ENCODE assay signal across 15 cellular contexts in the genomic region with DNA sequence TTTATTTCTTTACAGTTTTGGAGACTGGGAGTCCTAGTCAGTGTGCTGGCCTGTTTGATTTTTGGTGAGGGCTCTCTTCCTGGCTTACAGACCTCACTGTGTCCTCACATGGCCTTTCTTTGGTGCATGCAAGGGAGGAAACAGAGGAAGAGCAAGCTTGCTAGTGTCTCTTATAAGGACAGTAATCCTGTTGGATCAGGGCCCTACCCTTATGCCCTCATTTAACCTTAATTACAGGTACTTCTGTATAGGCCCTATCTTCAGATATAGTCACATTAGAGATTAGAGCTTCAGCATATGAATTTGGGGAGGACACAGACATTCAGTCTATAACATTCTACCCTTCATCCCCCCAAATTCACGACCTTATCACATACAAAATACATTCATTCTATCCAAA. TPM values are rescaled to one million over a fixed set of nuclear protein-coding genes. Genes with fewer than 3 reads are reported as not detected.
DNase-seq lines count a peak whose midpoint lies in the region; ATAC-seq and TF ChIP-seq lines count a peak whose summit lies in the region.
"Had no signal": no experiment of that assay in that cellular context is flagged by ENCODE, and none has a peak within 500 bp of the region (broad histone marks: within the 10 kb centered on the region; RNA-seq: fewer than 3 reads in every experiment).

No MANE protein-coding gene starts in this region.

- 0 out of 2 replicates have a peak overlapping the region, but pooled peaks have one; percentile 49 for H3K23ac ChIP-seq in IMR-90 (ENCODE audit: low read depth, low read length)
- no peak overlapping the region for H3K23ac ChIP-seq in trophoblast cell (ENCODE audit: low read length)

- H3K79me2 ChIP-seq in trophoblast cell (ENCODE audit: control insufficient read depth, insufficient read depth, low read length, poor library complexity) (peaks cover 9% of the 10 kb centered on the region), PC-9 (ENCODE audit: low read depth) (peaks cover 36% of the 10 kb centered on the region)

- H3K4me1 ChIP-seq in BLaER1 (peaks cover 58% of the 10 kb centered on the region), IMR-90 (ENCODE audit: control insufficient read depth, insufficient read depth, low read length) (peaks cover 4% of the 10 kb centered on the region; the same call in 1 of the 2 replicates), trophoblast cell (ENCODE audit: control insufficient read depth in 1 of 2, insufficient read depth in 2 of 2, low read length in 2 of 2) (no peaks in the 10 kb centered on the region), colonic mucosa (no peaks in the 10 kb centered on the region), PC-9 (replicated peaks; ENCODE audit: insufficient read depth) (0 out of 2 replicates have a peak, but pooled peaks cover 4% of the 10 kb centered on the region)

- H3K4me2 ChIP-seq in BLaER1 (peak overlapping the region; percentile 35), IMR-90 (ENCODE audit: low read depth, low read length) (no peak overlapping the region), trophoblast cell (ENCODE audit: low read length) (no peak overlapping the region), PC-9 (no peak overlapping the region)

- no peak for TF ChIP-seq RAD21 in IMR-90 (IDR thresholded peaks at IDR 0.05; ENCODE audit: low read length)

- 100% methylated on average over 1 of the region's 1 CpG; no CpG with 5 or more reads in 1 of the 2 experiments for WGBS in IMR-90 (ENCODE audit: extremely low coverage in 2 of 2, insufficient read length in 1 of 2), 2 experiments
- 100% methylated on average over 1 of the region's 1 CpG for WGBS in trophoblast cell (ENCODE audit: extremely low coverage, insufficient coverage, insufficient read length)

- H2BK5ac ChIP-seq in IMR-90 (ENCODE audit: low read depth, low read length, poor library complexity, severe bottlenecking) (no peak overlapping the region), trophoblast cell (ENCODE audit: low read depth, low read length, poor library complexity) (no peak overlapping the region)

- no peak overlapping the region for H3K4ac ChIP-seq in IMR-90 (ENCODE audit: low read depth, low read length)
- no peak overlapping the region for H3K4ac ChIP-seq in trophoblast cell (ENCODE audit: low read depth, low read length)

- H3K9me2 ChIP-seq in PC-9 (ENCODE audit: insufficient read depth) = no peaks in the 10 kb centered on the region

- no peak overlapping the region for H4K12ac ChIP-seq in trophoblast cell (ENCODE audit: low read depth, low read length)

- no peak overlapping the region for H2BK20ac ChIP-seq in IMR-90 (ENCODE audit: low read depth, low read length)

- no peak overlapping the region for H4K8ac ChIP-seq in IMR-90 (ENCODE audit: low read depth in 2 of 2, low read length in 2 of 2)
- no peak overlapping the region for H4K8ac ChIP-seq in trophoblast cell (ENCODE audit: low read depth, low read length)

- no peak for TF ChIP-seq CTCF in IMR-90 (conservative IDR thresholded peaks at IDR 0.05; ENCODE audit: low read depth, low read length)
- TF ChIP-seq CTCF in VCaP (conservative IDR thresholded peaks at IDR 0.05) = no peak
- no peak for TF ChIP-seq CTCF in colonic mucosa (IDR thresholded peaks at IDR 0.05)
- TF ChIP-seq CTCF in PC-9 (conservative IDR thresholded peaks at IDR 0.05) = no peak

- dilution Hi-C loops in IMR-90 (cut with HindIII; ENCODE audit: low sequenced_read_pairs, unreplicated experiment) = no loop called here

- H3K79me1 ChIP-seq in IMR-90 (ENCODE audit: low read depth in 1 of 2, low read length in 2 of 2) (peaks cover 23 to 80% of the 10 kb centered on the region in 2 experiments), trophoblast cell (ENCODE audit: low read length) (no peaks in the 10 kb centered on the region)

- H3K9me3 ChIP-seq in BLaER1 = 0 out of 2 replicates have a peak, but pooled peaks cover 9% of the 10 kb centered on the region
- H3K9me3 ChIP-seq in IMR-90 (ENCODE audit: control insufficient read depth, insufficient read depth, low read length) = no peaks in the 10 kb centered on the region
- H3K9me3 ChIP-seq in trophoblast cell (ENCODE audit: insufficient read depth, low read depth, low read length) = no peaks in the 10 kb centered on the region
- H3K9me3 ChIP-seq in colonic mucosa = no peaks in the 10 kb centered on the region
- H3K9me3 ChIP-seq in PC-9 (ENCODE audit: insufficient read depth, low read depth) = no peaks in the 10 kb centered on the region

- no peak overlapping the region for H3K27ac ChIP-seq in BLaER1
- no peak overlapping the region for H3K27ac ChIP-seq in IMR-90 (ENCODE audit: insufficient read depth, low read length)
- H3K27ac ChIP-seq in VCaP = peak overlapping the region; percentile 72
- H3K27ac ChIP-seq in trophoblast cell (ENCODE audit: low read depth, low read length) = no peak overlapping the region
- H3K27ac ChIP-seq in colonic mucosa = no peak overlapping the region
- H3K27ac ChIP-seq in PC-9 = no peak overlapping the region
- H3K27ac ChIP-seq: HL-60 had no signal

- H3K14ac ChIP-seq in IMR-90 (replicated peaks; ENCODE audit: low read depth, low read length) = no peak overlapping the region
- no peak overlapping the region for H3K14ac ChIP-seq in trophoblast cell (ENCODE audit: low read length)

- POLR2A ChIA-PET in IMR-90 (lab: Charles Lee; ENCODE audit: unreplicated experiment) = no interaction called here
- POLR2A ChIA-PET in PC-9 (lab: Charles Lee; ENCODE audit: unreplicated experiment) = no interaction called here

- H2BK120ac ChIP-seq in IMR-90 (ENCODE audit: low read depth, low read length) (no peak overlapping the region), trophoblast cell (ENCODE audit: insufficient read depth, low read length, poor library complexity) (no peak overlapping the region)

- H3K4me3 ChIP-seq in BLaER1 = no peak overlapping the region
- H3K4me3 ChIP-seq in IMR-90 (ENCODE audit: insufficient read depth, low read depth, low read length) = no peak overlapping the region
- no peak overlapping the region for H3K4me3 ChIP-seq in trophoblast cell (ENCODE audit: low read depth, low read length)
- H3K4me3 ChIP-seq in colonic mucosa = no peak overlapping the region
- H3K4me3 ChIP-seq in PC-9 = no peak overlapping the region
- H3K4me3 ChIP-seq: K562 had no signal

- CTCF ChIA-PET in IMR-90 (lab: Yijun Ruan, JAX) = no interaction called here
- CTCF ChIA-PET in PC-9 (lab: Charles Lee) = no interaction called here

- no peak overlapping the region for H2AFZ ChIP-seq in IMR-90 (replicated peaks; ENCODE audit: low read length, poor library complexity)
- no peak overlapping the region for H2AFZ ChIP-seq in trophoblast cell (ENCODE audit: insufficient read depth, low read length, poor library complexity)
- no peak overlapping the region for H2AFZ ChIP-seq in PC-9

- BruUV-seq in IMR-90 (replicated peaks; lab: Mats Ljungman, UMichigan) (TSS peak; percentile 28), PC-9 (replicated peaks; lab: Mats Ljungman, UMichigan) (no TSS peak)

- H3K18ac ChIP-seq in IMR-90 (ENCODE audit: low read depth, low read length) (no peak overlapping the region), trophoblast cell (ENCODE audit: low read length) (no peak overlapping the region)

- H2BK12ac ChIP-seq in trophoblast cell (ENCODE audit: low read length) = no peak overlapping the region

- no peak overlapping the region for H3K56ac ChIP-seq in IMR-90 (ENCODE audit: extremely low read depth, insufficient read depth, low read length)

- TF ChIP-seq POLR2A in IMR-90 (IDR thresholded peaks at IDR 0.05; ENCODE audit: low read depth, low read length) = no peak

- H2BK15ac ChIP-seq in IMR-90 (ENCODE audit: low read depth, low read length) = no peak overlapping the region

- no peak for DNase-seq in IMR-90
- peak; percentile 43 to 66 for DNase-seq in trophoblast cell
- DNase-seq in colonic mucosa = no peak
- no peak for DNase-seq in PC-9
- DNase-seq in DMS79 treated with DMSO at 0.1 percent for 48 hours (lab: John Stamatoyannopoulos, UW) = no peak
- DNase-seq: C1 segment of cervical spinal cord; CD4-positive, alpha-beta T cell; DMS153; DMS79; GF-D8; HCEC 1CT had no signal

- peaks cover 28% of the 10 kb centered on the region for H3K9me1 ChIP-seq in IMR-90 (ENCODE audit: insufficient read depth, low read length)

- no peaks in the 10 kb centered on the region; the same call in none of the 2 replicates for H3F3A ChIP-seq in PC-9 (ENCODE audit: insufficient read depth, low read depth)

- no peak overlapping the region for H4K5ac ChIP-seq in IMR-90 (ENCODE audit: low read depth, low read length)

- peaks cover 72% of the 10 kb centered on the region for H3K36me3 ChIP-seq in BLaER1
- peaks cover 22% of the 10 kb centered on the region for H3K36me3 ChIP-seq in IMR-90 (ENCODE audit: control insufficient read depth, insufficient read depth, low read length)
- H3K36me3 ChIP-seq in trophoblast cell (ENCODE audit: control insufficient read depth in 1 of 2, insufficient read depth in 2 of 2, low read length in 2 of 2) = peaks cover 7 to 8% of the 10 kb centered on the region in 2 experiments
- H3K36me3 ChIP-seq in colonic mucosa = no peaks in the 10 kb centered on the region
- H3K36me3 ChIP-seq in PC-9 (ENCODE audit: low read depth) = no peaks in the 10 kb centered on the region

- no peak overlapping the region for H3K9ac ChIP-seq in BLaER1
- H3K9ac ChIP-seq in IMR-90 (ENCODE audit: low read depth, low read length) = no peak overlapping the region
- H3K9ac ChIP-seq in trophoblast cell (ENCODE audit: low read length) = no peak overlapping the region
- H3K9ac ChIP-seq in colonic mucosa (ENCODE audit: low read depth in 2 of 2, low read length in 2 of 2) = no peak overlapping the region

- in situ Hi-C loops in IMR-90 (cut with MboI; ENCODE audit: low sequenced_read_pairs) = no loop called here

- no peak for ATAC-seq in IMR-90 (ENCODE audit: low read depth)
- ATAC-seq: K562 had no signal

- peaks cover 100% of the 10 kb centered on the region for H4K20me1 ChIP-seq in BLaER1
- peaks cover 89% of the 10 kb centered on the region for H4K20me1 ChIP-seq in IMR-90 (ENCODE audit: insufficient read depth, low read length)
- peaks cover 30% of the 10 kb centered on the region for H4K20me1 ChIP-seq in PC-9 (ENCODE audit: insufficient read depth)

- H2AK9ac ChIP-seq in IMR-90 (replicated peaks; ENCODE audit: low read depth, low read length, poor library complexity) = no peak overlapping the region

- H3K27me3 ChIP-seq in BLaER1 = no peaks in the 10 kb centered on the region
- H3K27me3 ChIP-seq in IMR-90 (ENCODE audit: control insufficient read depth, insufficient read depth, low read length) = no peaks in the 10 kb centered on the region
- no peaks in the 10 kb centered on the region for H3K27me3 ChIP-seq in trophoblast cell (ENCODE audit: insufficient read depth, low read length)
- H3K27me3 ChIP-seq in colonic mucosa = no peaks in the 10 kb centered on the region
- no peaks in the 10 kb centered on the region for H3K27me3 ChIP-seq in PC-9 (ENCODE audit: insufficient read depth, low read depth)

- no peak overlapping the region for H4K91ac ChIP-seq in IMR-90 (ENCODE audit: insufficient read depth, low read depth, low read length)
- no peak overlapping the region for H4K91ac ChIP-seq in trophoblast cell (ENCODE audit: low read depth, low read length)

- intact Hi-C loops in IMR-90 (cut with micrococcal nuclease) (no loop called here), colonic mucosa (cut with DNase I) (no loop called here), PC-9 (cut with micrococcal nuclease; ENCODE audit: unreplicated experiment) (no loop called here)

- no peak overlapping the region; the same call in 1 of the 2 replicates for H2AK5ac ChIP-seq in IMR-90 (ENCODE audit: low read depth, low read length)
- H2AK5ac ChIP-seq in trophoblast cell (ENCODE audit: low read length) = no peak overlapping the region

RNA-seq across cellular contexts. Expression of gene ZC3H7B, which starts 14.3 kb away (rescaled TPM):
- total RNA-seq in IMR-90 (2012; rRNA removed) (35.6 and 37.6 TPM in 2 replicates), colonic mucosa (10 to 100 TPM; 35.2 to 51.7 TPM), PC-9 (2021) (54.5 and 62.7 TPM in 2 replicates)
- polyA plus RNA-seq in IMR-90 (2012; rRNA removed) = 72.3 and 81.6 TPM in 2 replicates
- polyA plus RNA-seq in IMR-90 (2012; cell fraction: cytosol; rRNA removed) = 45.0 and 67.7 TPM in 2 replicates
- 104 and 165 TPM in 2 replicates for polyA plus RNA-seq in IMR-90 (2012; cell fraction: nucleus; rRNA removed; ENCODE audit: low replicate concordance)
- polyA plus RNA-seq in trophoblast cell (2013) = 31.6 and 32.5 TPM in 2 replicates

RNA-seq across cellular contexts. Expression of gene RANGAP1, which starts 29.6 kb away (rescaled TPM):
- total RNA-seq in IMR-90 (2012; rRNA removed) (71.2 and 74.4 TPM in 2 replicates), colonic mucosa (100 to 1,000 TPM in 1 of 2 donors, 10 to 100 TPM in 1; 35.5 to 124 TPM), PC-9 (2021) (142 and 160 TPM in 2 replicates)
- 148 and 165 TPM in 2 replicates for polyA plus RNA-seq in IMR-90 (2012; rRNA removed)
- 129 and 158 TPM in 2 replicates for polyA plus RNA-seq in IMR-90 (2012; cell fraction: cytosol; rRNA removed)
- polyA plus RNA-seq in IMR-90 (2012; cell fraction: nucleus; rRNA removed; ENCODE audit: low replicate concordance) = 168 and 358 TPM in 2 replicates
- 75.2 TPM in 2 replicates for polyA plus RNA-seq in trophoblast cell (2013)

Comparison
In these comparisons a context has a peak if more than half of its experiments do, and no peak if none do; other contexts are left out.
1. DNase-seq: peak in trophoblast cell (2 of 2); none in IMR-90 (single experiment), colonic mucosa (single experiment), PC-9 (0 of 2) and DMS79 treated with DMSO at 0.1 percent for 48 hours (single experiment).